1 cellular context compared by ENCODE assay signal in the genomic region with DNA sequence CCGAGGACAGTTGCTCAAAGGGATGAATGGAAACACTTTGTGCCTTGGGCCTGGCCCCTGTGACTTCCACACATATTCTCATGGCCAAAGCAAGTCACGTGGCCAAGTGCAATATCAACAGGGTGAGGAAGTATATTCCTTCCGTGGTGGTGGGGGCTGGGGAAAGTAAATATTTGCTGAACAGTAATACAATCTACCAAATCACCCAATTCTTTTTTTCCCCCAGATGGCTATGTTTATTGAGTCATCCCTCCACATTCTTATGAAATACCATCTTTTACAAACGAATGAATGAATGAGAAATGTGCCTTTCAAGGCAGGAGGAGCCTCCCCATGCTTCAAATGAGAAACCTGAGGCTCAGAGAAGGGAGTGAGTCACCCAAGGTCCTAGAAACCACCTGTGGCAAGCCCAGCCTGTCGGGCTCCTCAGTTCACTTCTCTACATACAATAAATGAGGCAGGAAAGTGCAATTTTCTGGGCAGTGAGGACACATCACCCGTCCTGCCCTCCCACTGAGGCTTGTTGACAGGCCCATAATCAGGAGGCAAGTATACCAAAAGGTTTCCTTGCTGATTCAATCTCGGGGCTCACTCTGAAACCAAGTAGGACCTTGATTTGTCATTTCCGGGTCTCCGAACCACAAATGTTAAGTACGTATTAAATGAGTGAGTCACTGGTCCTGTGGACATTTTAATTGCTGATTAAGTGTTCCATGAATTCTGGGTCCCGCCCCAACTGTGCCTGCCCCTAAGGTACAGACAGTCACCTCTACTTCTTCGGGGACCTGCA.
TF ChIP-seq lines count a peak whose summit lies in the region.

No MANE protein-coding gene starts in this region.

TF ChIP-seq in GM12878, 131 proteins besides CTCF, POLR2A, EP300 and RAD21 (continued from another document and continues in another):
- TF ChIP-seq, protein P1, sequence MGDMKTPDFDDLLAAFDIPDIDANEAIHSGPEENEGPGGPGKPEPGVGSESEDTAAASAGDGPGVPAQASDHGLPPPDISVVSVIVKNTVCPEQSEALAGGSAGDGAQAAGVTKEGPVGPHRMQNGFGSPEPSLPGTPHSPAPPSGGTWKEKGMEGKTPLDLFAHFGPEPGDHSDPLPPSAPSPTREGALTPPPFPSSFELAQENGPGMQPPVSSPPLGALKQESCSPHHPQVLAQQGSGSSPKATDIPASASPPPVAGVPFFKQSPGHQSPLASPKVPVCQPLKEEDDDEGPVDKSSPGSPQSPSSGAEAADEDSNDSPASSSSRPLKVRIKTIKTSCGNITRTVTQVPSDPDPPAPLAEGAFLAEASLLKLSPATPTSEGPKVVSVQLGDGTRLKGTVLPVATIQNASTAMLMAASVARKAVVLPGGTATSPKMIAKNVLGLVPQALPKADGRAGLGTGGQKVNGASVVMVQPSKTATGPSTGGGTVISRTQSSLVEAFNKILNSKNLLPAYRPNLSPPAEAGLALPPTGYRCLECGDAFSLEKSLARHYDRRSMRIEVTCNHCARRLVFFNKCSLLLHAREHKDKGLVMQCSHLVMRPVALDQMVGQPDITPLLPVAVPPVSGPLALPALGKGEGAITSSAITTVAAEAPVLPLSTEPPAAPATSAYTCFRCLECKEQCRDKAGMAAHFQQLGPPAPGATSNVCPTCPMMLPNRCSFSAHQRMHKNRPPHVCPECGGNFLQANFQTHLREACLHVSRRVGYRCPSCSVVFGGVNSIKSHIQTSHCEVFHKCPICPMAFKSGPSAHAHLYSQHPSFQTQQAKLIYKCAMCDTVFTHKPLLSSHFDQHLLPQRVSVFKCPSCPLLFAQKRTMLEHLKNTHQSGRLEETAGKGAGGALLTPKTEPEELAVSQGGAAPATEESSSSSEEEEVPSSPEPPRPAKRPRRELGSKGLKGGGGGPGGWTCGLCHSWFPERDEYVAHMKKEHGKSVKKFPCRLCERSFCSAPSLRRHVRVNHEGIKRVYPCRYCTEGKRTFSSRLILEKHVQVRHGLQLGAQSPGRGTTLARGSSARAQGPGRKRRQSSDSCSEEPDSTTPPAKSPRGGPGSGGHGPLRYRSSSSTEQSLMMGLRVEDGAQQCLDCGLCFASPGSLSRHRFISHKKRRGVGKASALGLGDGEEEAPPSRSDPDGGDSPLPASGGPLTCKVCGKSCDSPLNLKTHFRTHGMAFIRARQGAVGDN (IDR thresholded peaks at IDR 0.05) = peak; percentile 37; the same call in 1 of the 2 replicates
- TF ChIP-seq, protein P2, sequence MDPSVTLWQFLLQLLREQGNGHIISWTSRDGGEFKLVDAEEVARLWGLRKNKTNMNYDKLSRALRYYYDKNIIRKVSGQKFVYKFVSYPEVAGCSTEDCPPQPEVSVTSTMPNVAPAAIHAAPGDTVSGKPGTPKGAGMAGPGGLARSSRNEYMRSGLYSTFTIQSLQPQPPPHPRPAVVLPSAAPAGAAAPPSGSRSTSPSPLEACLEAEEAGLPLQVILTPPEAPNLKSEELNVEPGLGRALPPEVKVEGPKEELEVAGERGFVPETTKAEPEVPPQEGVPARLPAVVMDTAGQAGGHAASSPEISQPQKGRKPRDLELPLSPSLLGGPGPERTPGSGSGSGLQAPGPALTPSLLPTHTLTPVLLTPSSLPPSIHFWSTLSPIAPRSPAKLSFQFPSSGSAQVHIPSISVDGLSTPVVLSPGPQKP (IDR thresholded peaks at IDR 0.05; ENCODE audit: low read depth, low read length) = no peak
- TF ChIP-seq ZNF274 (IDR thresholded peaks at IDR 0.05; ENCODE audit: insufficient read depth, insufficient read length) (no peak), CHD2 (IDR thresholded peaks at IDR 0.05; ENCODE audit: borderline replicate concordance, low read depth, low read length) (no peak), GABPA (IDR thresholded peaks at IDR 0.05; ENCODE audit: low read depth) (no peak), FOXK2 (IDR thresholded peaks at IDR 0.05) (0 out of 2 replicates have a peak, but pooled peaks have one; percentile 5), RUNX3 (IDR thresholded peaks at IDR 0.05; ENCODE audit: low read length) (peak; percentile 80), NFIC (IDR thresholded peaks at IDR 0.05; ENCODE audit: low read depth, low read length) (no peak), MTA2 (IDR thresholded peaks at IDR 0.05; ENCODE audit: low read depth) (peak; percentile 49; the same call in 1 of the 2 replicates), ZNF24 (IDR thresholded peaks at IDR 0.05) (peak; percentile 67; the same call in 1 of the 2 replicates), JUNB (IDR thresholded peaks at IDR 0.05) (peak; percentile 72), SIX5 (IDR thresholded peaks at IDR 0.05; ENCODE audit: low read depth, low read length, severe bottlenecking) (no peak), YY1 (IDR thresholded peaks at IDR 0.05; ENCODE audit: low read depth, low read length) (no peak), SREBF1 (IDR thresholded peaks at IDR 0.05; ENCODE audit: low read length) (no peak), CREM (IDR thresholded peaks at IDR 0.05; ENCODE audit: low read depth) (peak; percentile 71), POU2F2 (IDR thresholded peaks at IDR 0.05; ENCODE audit: borderline replicate concordance, low read depth, low read length) (no peak), PAX5 (IDR thresholded peaks at IDR 0.05; ENCODE audit: borderline replicate concordance, low read depth, low read length) (no peak), HDAC2 (IDR thresholded peaks at IDR 0.05) (no peak), RAD51 (IDR thresholded peaks at IDR 0.05) (peak; percentile 81), EZH2 (IDR thresholded peaks at IDR 0.05; ENCODE audit: borderline replicate concordance, control insufficient read depth, low read depth, low read length) (no peak), NR2F1 (conservative IDR thresholded peaks at IDR 0.05) (no peak), SUZ12 (IDR thresholded peaks at IDR 0.05; ENCODE audit: unreplicated experiment) (no peak), NFYA (IDR thresholded peaks at IDR 0.05; ENCODE audit: borderline replicate concordance, low read depth, low read length) (no peak), ATF7 (IDR thresholded peaks at IDR 0.05; ENCODE audit: low read depth) (0 out of 2 replicates have a peak, but pooled peaks have one; percentile 13), TCF12 (IDR thresholded peaks at IDR 0.05; ENCODE audit: low read depth, low read length) (0 out of 2 replicates have a peak, but pooled peaks have one; percentile 10), MEF2A (IDR thresholded peaks at IDR 0.05; ENCODE audit: insufficient read depth, low read depth, low read length) (no peak), SIN3A (IDR thresholded peaks at IDR 0.05; ENCODE audit: low read depth, low read length) (no peak), CEBPB (IDR thresholded peaks at IDR 0.05; ENCODE audit: borderline replicate concordance in 1 of 2, low read depth in 2 of 2, low read length in 2 of 2) (no peak), BCL11A (IDR thresholded peaks at IDR 0.05; ENCODE audit: low read depth, low read length) (no peak), SREBF2 (IDR thresholded peaks at IDR 0.05; ENCODE audit: low read length) (no peak), HDGF (IDR thresholded peaks at IDR 0.05) (no peak), ESRRA (IDR thresholded peaks at IDR 0.05; ENCODE audit: low read length) (no peak), SMC3 (IDR thresholded peaks at IDR 0.05; ENCODE audit: borderline replicate concordance, low read length) (no peak), CBX5 (IDR thresholded peaks at IDR 0.05; ENCODE audit: low read depth) (no peak)
- TF ChIP-seq, protein P3, sequence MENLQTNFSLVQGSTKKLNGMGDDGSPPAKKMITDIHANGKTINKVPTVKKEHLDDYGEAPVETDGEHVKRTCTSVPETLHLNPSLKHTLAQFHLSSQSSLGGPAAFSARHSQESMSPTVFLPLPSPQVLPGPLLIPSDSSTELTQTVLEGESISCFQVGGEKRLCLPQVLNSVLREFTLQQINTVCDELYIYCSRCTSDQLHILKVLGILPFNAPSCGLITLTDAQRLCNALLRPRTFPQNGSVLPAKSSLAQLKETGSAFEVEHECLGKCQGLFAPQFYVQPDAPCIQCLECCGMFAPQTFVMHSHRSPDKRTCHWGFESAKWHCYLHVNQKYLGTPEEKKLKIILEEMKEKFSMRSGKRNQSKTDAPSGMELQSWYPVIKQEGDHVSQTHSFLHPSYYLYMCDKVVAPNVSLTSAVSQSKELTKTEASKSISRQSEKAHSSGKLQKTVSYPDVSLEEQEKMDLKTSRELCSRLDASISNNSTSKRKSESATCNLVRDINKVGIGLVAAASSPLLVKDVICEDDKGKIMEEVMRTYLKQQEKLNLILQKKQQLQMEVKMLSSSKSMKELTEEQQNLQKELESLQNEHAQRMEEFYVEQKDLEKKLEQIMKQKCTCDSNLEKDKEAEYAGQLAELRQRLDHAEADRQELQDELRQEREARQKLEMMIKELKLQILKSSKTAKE (IDR thresholded peaks at IDR 0.05; ENCODE audit: low read depth, poor library complexity, severe bottlenecking) = no peak
- TF ChIP-seq, protein P4, sequence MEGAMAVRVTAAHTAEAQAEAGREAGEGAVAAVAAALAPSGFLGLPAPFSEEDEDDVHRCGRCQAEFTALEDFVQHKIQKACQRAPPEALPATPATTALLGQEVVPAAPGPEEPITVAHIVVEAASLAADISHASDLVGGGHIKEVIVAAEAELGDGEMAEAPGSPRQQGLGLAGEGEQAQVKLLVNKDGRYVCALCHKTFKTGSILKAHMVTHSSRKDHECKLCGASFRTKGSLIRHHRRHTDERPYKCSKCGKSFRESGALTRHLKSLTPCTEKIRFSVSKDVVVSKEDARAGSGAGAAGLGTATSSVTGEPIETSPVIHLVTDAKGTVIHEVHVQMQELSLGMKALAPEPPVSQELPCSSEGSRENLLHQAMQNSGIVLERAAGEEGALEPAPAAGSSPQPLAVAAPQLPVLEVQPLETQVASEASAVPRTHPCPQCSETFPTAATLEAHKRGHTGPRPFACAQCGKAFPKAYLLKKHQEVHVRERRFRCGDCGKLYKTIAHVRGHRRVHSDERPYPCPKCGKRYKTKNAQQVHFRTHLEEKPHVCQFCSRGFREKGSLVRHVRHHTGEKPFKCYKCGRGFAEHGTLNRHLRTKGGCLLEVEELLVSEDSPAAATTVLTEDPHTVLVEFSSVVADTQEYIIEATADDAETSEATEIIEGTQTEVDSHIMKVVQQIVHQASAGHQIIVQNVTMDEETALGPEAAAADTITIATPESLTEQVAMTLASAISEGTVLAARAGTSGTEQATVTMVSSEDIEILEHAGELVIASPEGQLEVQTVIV (IDR thresholded peaks at IDR 0.05; ENCODE audit: borderline replicate concordance, partially characterized antibody) = no peak
- TF ChIP-seq, protein P5, sequence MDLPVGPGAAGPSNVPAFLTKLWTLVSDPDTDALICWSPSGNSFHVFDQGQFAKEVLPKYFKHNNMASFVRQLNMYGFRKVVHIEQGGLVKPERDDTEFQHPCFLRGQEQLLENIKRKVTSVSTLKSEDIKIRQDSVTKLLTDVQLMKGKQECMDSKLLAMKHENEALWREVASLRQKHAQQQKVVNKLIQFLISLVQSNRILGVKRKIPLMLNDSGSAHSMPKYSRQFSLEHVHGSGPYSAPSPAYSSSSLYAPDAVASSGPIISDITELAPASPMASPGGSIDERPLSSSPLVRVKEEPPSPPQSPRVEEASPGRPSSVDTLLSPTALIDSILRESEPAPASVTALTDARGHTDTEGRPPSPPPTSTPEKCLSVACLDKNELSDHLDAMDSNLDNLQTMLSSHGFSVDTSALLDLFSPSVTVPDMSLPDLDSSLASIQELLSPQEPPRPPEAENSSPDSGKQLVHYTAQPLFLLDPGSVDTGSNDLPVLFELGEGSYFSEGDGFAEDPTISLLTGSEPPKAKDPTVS (IDR thresholded peaks at IDR 0.05; ENCODE audit: low read depth, low read length) = no peak
- TF ChIP-seq, protein P6, sequence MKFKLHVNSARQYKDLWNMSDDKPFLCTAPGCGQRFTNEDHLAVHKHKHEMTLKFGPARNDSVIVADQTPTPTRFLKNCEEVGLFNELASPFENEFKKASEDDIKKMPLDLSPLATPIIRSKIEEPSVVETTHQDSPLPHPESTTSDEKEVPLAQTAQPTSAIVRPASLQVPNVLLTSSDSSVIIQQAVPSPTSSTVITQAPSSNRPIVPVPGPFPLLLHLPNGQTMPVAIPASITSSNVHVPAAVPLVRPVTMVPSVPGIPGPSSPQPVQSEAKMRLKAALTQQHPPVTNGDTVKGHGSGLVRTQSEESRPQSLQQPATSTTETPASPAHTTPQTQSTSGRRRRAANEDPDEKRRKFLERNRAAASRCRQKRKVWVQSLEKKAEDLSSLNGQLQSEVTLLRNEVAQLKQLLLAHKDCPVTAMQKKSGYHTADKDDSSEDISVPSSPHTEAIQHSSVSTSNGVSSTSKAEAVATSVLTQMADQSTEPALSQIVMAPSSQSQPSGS (IDR thresholded peaks at IDR 0.05; ENCODE audit: low read length) = no peak
- TF ChIP-seq, protein P7, sequence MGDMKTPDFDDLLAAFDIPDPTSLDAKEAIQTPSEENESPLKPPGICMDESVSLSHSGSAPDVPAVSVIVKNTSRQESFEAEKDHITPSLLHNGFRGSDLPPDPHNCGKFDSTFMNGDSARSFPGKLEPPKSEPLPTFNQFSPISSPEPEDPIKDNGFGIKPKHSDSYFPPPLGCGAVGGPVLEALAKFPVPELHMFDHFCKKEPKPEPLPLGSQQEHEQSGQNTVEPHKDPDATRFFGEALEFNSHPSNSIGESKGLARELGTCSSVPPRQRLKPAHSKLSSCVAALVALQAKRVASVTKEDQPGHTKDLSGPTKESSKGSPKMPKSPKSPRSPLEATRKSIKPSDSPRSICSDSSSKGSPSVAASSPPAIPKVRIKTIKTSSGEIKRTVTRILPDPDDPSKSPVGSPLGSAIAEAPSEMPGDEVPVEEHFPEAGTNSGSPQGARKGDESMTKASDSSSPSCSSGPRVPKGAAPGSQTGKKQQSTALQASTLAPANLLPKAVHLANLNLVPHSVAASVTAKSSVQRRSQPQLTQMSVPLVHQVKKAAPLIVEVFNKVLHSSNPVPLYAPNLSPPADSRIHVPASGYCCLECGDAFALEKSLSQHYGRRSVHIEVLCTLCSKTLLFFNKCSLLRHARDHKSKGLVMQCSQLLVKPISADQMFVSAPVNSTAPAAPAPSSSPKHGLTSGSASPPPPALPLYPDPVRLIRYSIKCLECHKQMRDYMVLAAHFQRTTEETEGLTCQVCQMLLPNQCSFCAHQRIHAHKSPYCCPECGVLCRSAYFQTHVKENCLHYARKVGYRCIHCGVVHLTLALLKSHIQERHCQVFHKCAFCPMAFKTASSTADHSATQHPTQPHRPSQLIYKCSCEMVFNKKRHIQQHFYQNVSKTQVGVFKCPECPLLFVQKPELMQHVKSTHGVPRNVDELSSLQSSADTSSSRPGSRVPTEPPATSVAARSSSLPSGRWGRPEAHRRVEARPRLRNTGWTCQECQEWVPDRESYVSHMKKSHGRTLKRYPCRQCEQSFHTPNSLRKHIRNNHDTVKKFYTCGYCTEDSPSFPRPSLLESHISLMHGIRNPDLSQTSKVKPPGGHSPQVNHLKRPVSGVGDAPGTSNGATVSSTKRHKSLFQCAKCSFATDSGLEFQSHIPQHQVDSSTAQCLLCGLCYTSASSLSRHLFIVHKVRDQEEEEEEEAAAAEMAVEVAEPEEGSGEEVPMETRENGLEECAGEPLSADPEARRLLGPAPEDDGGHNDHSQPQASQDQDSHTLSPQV (IDR thresholded peaks at IDR 0.05) = no peak
- TF ChIP-seq, protein P8, sequence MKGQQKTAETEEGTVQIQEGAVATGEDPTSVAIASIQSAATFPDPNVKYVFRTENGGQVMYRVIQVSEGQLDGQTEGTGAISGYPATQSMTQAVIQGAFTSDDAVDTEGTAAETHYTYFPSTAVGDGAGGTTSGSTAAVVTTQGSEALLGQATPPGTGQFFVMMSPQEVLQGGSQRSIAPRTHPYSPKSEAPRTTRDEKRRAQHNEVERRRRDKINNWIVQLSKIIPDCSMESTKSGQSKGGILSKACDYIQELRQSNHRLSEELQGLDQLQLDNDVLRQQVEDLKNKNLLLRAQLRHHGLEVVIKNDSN (IDR thresholded peaks at IDR 0.05; ENCODE audit: borderline replicate concordance, extremely low read length, insufficient read depth, low read depth, low read length) = peak; percentile 75
